In the genomic region with DNA sequence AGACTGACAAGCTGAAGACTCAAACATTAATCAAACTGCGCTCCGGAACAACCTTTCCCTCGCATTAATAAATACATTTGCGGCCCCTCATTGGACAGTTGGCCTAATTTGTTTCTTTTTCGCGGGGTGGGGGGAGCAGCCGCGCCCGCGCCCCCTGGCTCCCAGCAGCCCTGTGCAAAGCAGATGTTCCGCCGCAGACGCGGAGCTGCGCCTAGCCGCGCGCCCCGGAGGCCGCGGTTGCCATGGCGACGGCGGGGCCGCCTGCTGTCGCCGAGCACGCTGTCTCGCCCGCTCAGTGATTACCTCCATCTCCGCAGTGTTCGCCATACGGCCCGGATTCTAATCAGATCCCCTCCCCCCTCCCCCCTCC, we compare ENCODE assay signal across 8 cellular contexts. TPM values are rescaled to one million over a fixed set of nuclear protein-coding genes. Genes with fewer than 3 reads are reported as not detected.
DNase-seq lines count a peak whose midpoint lies in the region; ATAC-seq lines count a peak whose summit lies in the region.

No MANE protein-coding gene starts in this region.

- H3K27me3 ChIP-seq in SJSA1 (replicated peaks), result no peaks in the 10 kb centered on the region

- DNase-seq in DMS153 treated with DMSO at 0.1 percent for 48 hours (lab: John Stamatoyannopoulos, UW; ENCODE audit: unreplicated experiment) (peak; percentile 45), SJSA1 (ENCODE audit: low read depth in 1 of 2, low spot score in 2 of 2) (peak; percentile 33 to 65)
- DNase-seq in Jurkat, Clone E6-1 (ENCODE audit: low read depth, low spot score), result peak; percentile 78
- DNase-seq in activated naive CD8-positive, alpha-beta T cell treated with anti-CD3 and anti-CD28 coated beads, Interleukin-2, amount 10 ng/mL, durations not matched to agents 7 days and 5 days, result peak; percentile 87
- peak; percentile 29 to 44 for DNase-seq in stimulated activated CD4-positive, alpha-beta T cell treated with anti-CD3 and anti-CD28 coated beads, Interleukin-15, amount 100 ng/mL, for 1 hour (ENCODE audit: low read depth in 1 of 2, low spot score in 1 of 2)

- H3K27ac Mint-ChIP-seq in activated naive CD8-positive, alpha-beta T cell treated with anti-CD3 and anti-CD28 coated beads, Interleukin-2, amount 10 ng/mL, durations not matched to agents 7 days and 5 days, result peak overlapping the region; percentile 9

- H3K4me3 ChIP-seq in Jurkat, Clone E6-1 (ENCODE audit: low read length), result peak overlapping the region; percentile 60
- peak overlapping the region; percentile 35 for H3K4me3 ChIP-seq in SJSA1
- peak overlapping the region; percentile 53 for H3K4me3 ChIP-seq in iPS-11a (ENCODE audit: low read depth, low read length)

- H3K27me3 Mint-ChIP-seq in activated naive CD8-positive, alpha-beta T cell treated with anti-CD3 and anti-CD28 coated beads, Interleukin-2, amount 10 ng/mL, durations not matched to agents 7 days and 5 days, result peaks cover 28% of the 10 kb centered on the region

- POLR2A ChIA-PET in activated naive CD8-positive, alpha-beta T cell treated with anti-CD3 and anti-CD28 coated beads, Interleukin-2, amount 10 ng/mL, durations not matched to agents 7 days and 5 days (lab: Charles Lee), result interaction anchor here (0.6 to 1.7 kb wide), 6 partner anchors 34 to 499 kb away, joined by 3 to 8 read pairs (median 4); partner anchors contain the start of genes CDK5RAP3, LRRC46, MRPL10 and SP2

- H3K27ac ChIP-seq in SJSA1, result no peak overlapping the region

- H3K4me1 ChIP-seq in SJSA1 (replicated peaks), result peaks cover 18% of the 10 kb centered on the region

- no peaks in the 10 kb centered on the region for H3K36me3 ChIP-seq in SJSA1

- H3K4me1 Mint-ChIP-seq in activated naive CD8-positive, alpha-beta T cell treated with anti-CD3 and anti-CD28 coated beads, Interleukin-2, amount 10 ng/mL, durations not matched to agents 7 days and 5 days, result peaks cover 22% of the 10 kb centered on the region

- peak overlapping the region; percentile 89 for H3K4me3 Mint-ChIP-seq in activated naive CD8-positive, alpha-beta T cell treated with anti-CD3 and anti-CD28 coated beads, Interleukin-2, amount 10 ng/mL, durations not matched to agents 7 days and 5 days

- no peaks in the 10 kb centered on the region for H3K36me3 Mint-ChIP-seq in activated naive CD8-positive, alpha-beta T cell treated with anti-CD3 and anti-CD28 coated beads, Interleukin-2, amount 10 ng/mL, durations not matched to agents 7 days and 5 days

- H3K9me3 Mint-ChIP-seq in activated naive CD8-positive, alpha-beta T cell treated with anti-CD3 and anti-CD28 coated beads, Interleukin-2, amount 10 ng/mL, durations not matched to agents 7 days and 5 days, result no peaks in the 10 kb centered on the region

- ATAC-seq in activated naive CD8-positive, alpha-beta T cell treated with anti-CD3 and anti-CD28 coated beads, Interleukin-2, amount 10 ng/mL, durations not matched to agents 7 days and 5 days (ENCODE audit: low read depth), result peak; percentile 79
- ATAC-seq in GM19023 (IDR thresholded peaks at IDR 0.05; ENCODE audit: unreplicated experiment), result no peak
- no peak for ATAC-seq in GM18870 (IDR thresholded peaks at IDR 0.05; ENCODE audit: unreplicated experiment)

- H3K9me3 ChIP-seq in SJSA1 (replicated peaks), result no peaks in the 10 kb centered on the region

RNA-seq across cellular contexts. Expression of gene COPZ2, which starts 25.5 kb away (rescaled TPM):
- polyA plus RNA-seq in Jurkat, Clone E6-1 (2012; ENCODE audit: insufficient read depth, insufficient read length), result 7.1 TPM
- total RNA-seq in SJSA1 (2014; rRNA removed; shearing (Covaris generic)), result 21.1 and 45.2 TPM in 2 replicates
- total RNA-seq in activated naive CD8-positive, alpha-beta T cell treated with anti-CD3 and anti-CD28 coated beads, Interleukin-2, amount 10 ng/mL, durations not matched to agents 7 days and 5 days, result 1 to 10 TPM; 6.1 to 8.8 TPM

RNA-seq across cellular contexts. Expression of gene NFE2L1, which starts 36.0 kb away (rescaled TPM):
- 84.2 TPM for polyA plus RNA-seq in Jurkat, Clone E6-1 (2012; ENCODE audit: insufficient read depth, insufficient read length)
- total RNA-seq in SJSA1 (2014; rRNA removed; shearing (Covaris generic)), result 61.8 and 200 TPM in 2 replicates
- 10 to 100 TPM; 62.2 to 63.1 TPM for total RNA-seq in activated naive CD8-positive, alpha-beta T cell treated with anti-CD3 and anti-CD28 coated beads, Interleukin-2, amount 10 ng/mL, durations not matched to agents 7 days and 5 days

RNA-seq across cellular contexts. Expression of gene CDK5RAP3, which starts 41.2 kb away (rescaled TPM):
- polyA plus RNA-seq in Jurkat, Clone E6-1 (2012; ENCODE audit: insufficient read depth, insufficient read length), result 386 TPM
- 89.5 and 94.9 TPM in 2 replicates for total RNA-seq in SJSA1 (2014; rRNA removed; shearing (Covaris generic))
- total RNA-seq in activated naive CD8-positive, alpha-beta T cell treated with anti-CD3 and anti-CD28 coated beads, Interleukin-2, amount 10 ng/mL, durations not matched to agents 7 days and 5 days, result 100 to 1,000 TPM; 286 to 287 TPM

RNA-seq across cellular contexts. Expression of gene PRR15L, which starts 54.5 kb away (rescaled TPM):
- polyA plus RNA-seq in Jurkat, Clone E6-1 (2012; ENCODE audit: insufficient read depth, insufficient read length), result not detected
- not detected in 2 replicates for total RNA-seq in SJSA1 (2014; rRNA removed; shearing (Covaris generic))
- not detected for total RNA-seq in activated naive CD8-positive, alpha-beta T cell treated with anti-CD3 and anti-CD28 coated beads, Interleukin-2, amount 10 ng/mL, durations not matched to agents 7 days and 5 days

Comparison
In these comparisons a context has a peak if more than half of its experiments do, and no peak if none do; other contexts are left out.
1. DNase-seq: peak in every context shown above with its lines; median percentile 87 in activated naive CD8-positive, alpha-beta T cell treated with anti-CD3 and anti-CD28 coated beads, Interleukin-2, amount 10 ng/mL, durations not matched to agents 7 days and 5 days; 78 in Jurkat, Clone E6-1; 49 in SJSA1; 45 in DMS153 treated with DMSO at 0.1 percent for 48 hours; 36 in stimulated activated CD4-positive, alpha-beta T cell treated with anti-CD3 and anti-CD28 coated beads, Interleukin-15, amount 100 ng/mL, for 1 hour.